ENCODE assay signal across 1 cellular context in genomic region chr19:31337007-31337914, GRCh38.
TF ChIP-seq lines count a peak whose summit lies in the region.

No MANE protein-coding gene starts in this region.

TF ChIP-seq in neural cell, 6 proteins besides CTCF, POLR2A, EP300 and RAD21 (continued from another document):
- TF ChIP-seq POLR2AphosphoS5 (IDR thresholded peaks at IDR 0.05) (peak; percentile 12), EZH2 (IDR thresholded peaks at IDR 0.05; ENCODE audit: borderline replicate concordance, insufficient read depth, low read length, poor library complexity, severe bottlenecking) (no peak), TAF1 (IDR thresholded peaks at IDR 0.05; ENCODE audit: low read depth) (no peak)
